In the genomic region with DNA sequence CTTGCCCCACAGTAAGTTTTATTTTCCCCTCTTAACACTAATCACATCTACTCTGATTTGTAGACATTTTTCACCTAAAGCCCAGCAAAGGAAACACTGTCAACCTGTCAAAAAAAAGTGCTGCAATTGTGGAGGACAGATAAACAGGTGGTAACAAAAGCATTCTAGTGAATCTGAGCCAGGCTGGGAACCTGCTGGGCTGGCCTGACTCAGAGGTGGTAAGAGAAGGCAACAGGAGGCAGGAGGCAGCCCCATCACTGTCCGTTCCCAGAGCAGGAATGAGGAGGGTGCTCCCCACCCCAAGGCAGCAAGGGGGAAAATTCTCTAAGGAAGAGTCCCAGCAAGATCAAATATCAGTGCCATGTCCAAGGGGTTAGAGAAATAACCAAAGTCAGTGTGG, we compare ENCODE assay signal across 18 cellular contexts. TPM values are rescaled to one million over a fixed set of nuclear protein-coding genes. Genes with fewer than 3 reads are reported as not detected.
DNase-seq lines count a peak whose midpoint lies in the region; ATAC-seq and TF ChIP-seq lines count a peak whose summit lies in the region.
"Had no signal": no experiment of that assay in that cellular context is flagged by ENCODE, and none has a peak within 500 bp of the region (broad histone marks: within the 10 kb centered on the region; RNA-seq: fewer than 3 reads in every experiment).

No MANE protein-coding gene starts in this region.

- H3K36me3 ChIP-seq in HEK293 (ENCODE audit: control insufficient read depth in 2 of 2, insufficient read depth in 1 of 2, low read length in 2 of 2) (no peaks in the 10 kb centered on the region), suprapubic skin (no peaks in the 10 kb centered on the region)
- H3K36me3 ChIP-seq in naive thymus-derived CD4-positive, alpha-beta T cell (ENCODE audit: control insufficient read depth in 2 of 3, insufficient read depth in 3 of 3, low read length in 3 of 3) = no peaks in the 10 kb centered on the region
- H3K36me3 ChIP-seq: gastroesophageal sphincter, right atrium auricular region had no signal

- H3K27me3 Mint-ChIP-seq in immature natural killer cell (ENCODE audit: low read depth in 3 of 3) (peaks cover 2 to 4% (median 3%) of the 10 kb centered on the region in 3 donors), nephron progenitor cell (ENCODE audit: low read depth, poor library complexity) (peaks cover 6% of the 10 kb centered on the region)
- peaks cover 0 to 31% (median 0%) of the 10 kb centered on the region in 5 donors for H3K27me3 Mint-ChIP-seq in naive thymus-derived CD4-positive, alpha-beta T cell
- H3K27me3 Mint-ChIP-seq: CD4-positive, alpha-beta memory T cell had no signal

- H3K27ac ChIP-seq in HEK293 (ENCODE audit: extremely low read depth, low read depth, low read length) (no peak overlapping the region), caudate nucleus (ENCODE audit: low read depth, low read length) (peak overlapping the region; percentile 7), suprapubic skin (peak overlapping the region; percentile 10)
- no peak overlapping the region for H3K27ac ChIP-seq in naive thymus-derived CD4-positive, alpha-beta T cell (ENCODE audit: low read depth, low read length)
- H3K27ac ChIP-seq: gastroesophageal sphincter, right atrium auricular region had no signal

- H3K27me3 ChIP-seq in suprapubic skin = no peaks in the 10 kb centered on the region
- H3K27me3 ChIP-seq in naive thymus-derived CD4-positive, alpha-beta T cell (ENCODE audit: control insufficient read depth in 2 of 2, insufficient read depth in 2 of 2, low read length in 2 of 2) = no peaks in the 10 kb centered on the region
- H3K27me3 ChIP-seq: gastroesophageal sphincter, right atrium auricular region had no signal

- intact Hi-C loops in naive thymus-derived CD4-positive, alpha-beta T cell (cut with micrococcal nuclease) = no loop called here

- no peak for ATAC-seq in naive thymus-derived CD4-positive, alpha-beta T cell
- ATAC-seq: gastroesophageal sphincter had no signal

- H3K4me3 ChIP-seq in HEK293 (ENCODE audit: low read depth, low read length) (no peak overlapping the region), suprapubic skin (no peak overlapping the region)
- no peak overlapping the region for H3K4me3 ChIP-seq in naive thymus-derived CD4-positive, alpha-beta T cell (ENCODE audit: low read length)
- H3K4me3 ChIP-seq: gastroesophageal sphincter, right atrium auricular region had no signal

- peak in 1 of 61 donors; percentile 50 for DNase-seq in caudate nucleus (lab: John Stamatoyannopoulos, UW)
- DNase-seq in immature natural killer cell = no peak
- no peak for DNase-seq in suprapubic skin (ENCODE audit: low spot score in 2 of 2)
- DNase-seq in activated CD8-positive, alpha-beta memory T cell treated with anti-CD3 and anti-CD28 coated beads, Interleukin-2, amount 50 U/mL, for 48 hours = no peak
- DNase-seq in naive thymus-derived CD4-positive, alpha-beta T cell = no peak
- no peak for DNase-seq in nephron progenitor cell
- DNase-seq: activated CD4-positive, alpha-beta T cell treated with anti-CD3 and anti-CD28 coated beads, Interleukin-2, amount 50 U/mL, for 4 hours; activated CD8-positive, alpha-beta memory T cell treated with anti-CD3 and anti-CD28 coated beads, Interleukin-2, amount 50 U/mL, for 4 hours; activated gamma-delta T cell; CD4-positive, alpha-beta memory T cell; Kasumi-1; kidney; mammary epithelial cell; NCI-H1694 treated with DMSO at 0.1 percent for 48 hours; stimulated activated CD4-positive, alpha-beta T cell treated with anti-CD3 and anti-CD28 coated beads, Interleukin-12 subunit alpha, Interleukin-12 subunit beta, amount 100 ng/mL, for 4 hours had no signal

- WGBS in suprapubic skin = 80% methylated on average over 1 of the region's 1 CpG

- H3K4me1 Mint-ChIP-seq in immature natural killer cell (peaks cover 26 to 29% of the 10 kb centered on the region in 2 donors), nephron progenitor cell (no peaks in the 10 kb centered on the region)
- H3K4me1 Mint-ChIP-seq in naive thymus-derived CD4-positive, alpha-beta T cell = peaks cover 8 to 21% (median 13%) of the 10 kb centered on the region in 7 donors

- TF ChIP-seq EP300 in suprapubic skin (IDR thresholded peaks at IDR 0.05) = no peak

- TF ChIP-seq CTCF in HEK293 (tag by site-specific recombination; IDR thresholded peaks at IDR 0.05) (no peak), suprapubic skin (IDR thresholded peaks at IDR 0.05) (no peak), nephron progenitor cell (IDR thresholded peaks at IDR 0.05) (no peak)

- peaks cover 12% of the 10 kb centered on the region for H3K4me1 ChIP-seq in HEK293 (ENCODE audit: control insufficient read depth, insufficient read depth, low read length)
- H3K4me1 ChIP-seq in suprapubic skin = peaks cover 17% of the 10 kb centered on the region
- peaks cover 8% of the 10 kb centered on the region in 2 donors for H3K4me1 ChIP-seq in naive thymus-derived CD4-positive, alpha-beta T cell (ENCODE audit: control insufficient read depth in 2 of 2, insufficient read depth in 2 of 2, low read length in 2 of 2)

- CTCF ChIA-PET in HEK293 (lab: Yijun Ruan, JAX) = interaction anchor here (1.3 kb wide), 1 partner anchor 262 kb away, joined by 5 read pairs; no protein-coding TSS in a partner anchor
- CTCF ChIA-PET in naive thymus-derived CD4-positive, alpha-beta T cell (lab: Charles Lee) = interaction anchor here (1.1 to 1.3 kb wide), 2 partner anchors 190 to 197 kb away, joined by 3 read pairs; no protein-coding TSS in a partner anchor

- TF ChIP-seq POLR2A in suprapubic skin (IDR thresholded peaks at IDR 0.05) = no peak

- POLR2A ChIA-PET in HEK293 (lab: Yijun Ruan, JAX) = no interaction called here
- POLR2A ChIA-PET in naive thymus-derived CD4-positive, alpha-beta T cell (lab: Charles Lee) = interaction anchor here (1.3 kb wide), 1 partner anchor 11 kb away, joined by 5 read pairs; no protein-coding TSS in a partner anchor

- H3K9me3 Mint-ChIP-seq in immature natural killer cell = no peaks in the 10 kb centered on the region
- peaks cover 0 to 2% (median 0%) of the 10 kb centered on the region in 11 donors for H3K9me3 Mint-ChIP-seq in naive thymus-derived CD4-positive, alpha-beta T cell
- H3K9me3 Mint-ChIP-seq in nephron progenitor cell = no peaks in the 10 kb centered on the region
- H3K9me3 Mint-ChIP-seq: CD4-positive, alpha-beta memory T cell had no signal

- peaks cover 0 to 3% (median 0%) of the 10 kb centered on the region in 3 donors for H3K36me3 Mint-ChIP-seq in immature natural killer cell
- peaks cover 0 to 4% (median 0%) of the 10 kb centered on the region in 5 donors for H3K36me3 Mint-ChIP-seq in naive thymus-derived CD4-positive, alpha-beta T cell
- no peaks in the 10 kb centered on the region for H3K36me3 Mint-ChIP-seq in nephron progenitor cell (ENCODE audit: low read depth)
- H3K36me3 Mint-ChIP-seq: CD4-positive, alpha-beta memory T cell had no signal

- peak overlapping the region; percentile 6 to 69 (median 58) for H3K27ac Mint-ChIP-seq in immature natural killer cell
- H3K27ac Mint-ChIP-seq in naive thymus-derived CD4-positive, alpha-beta T cell = no peak overlapping the region
- no peak overlapping the region for H3K27ac Mint-ChIP-seq in nephron progenitor cell

- H3K4me3 Mint-ChIP-seq in immature natural killer cell (no peak overlapping the region), nephron progenitor cell (no peak overlapping the region)
- peak overlapping the region in 1 of 10 donors; percentile 17 for H3K4me3 Mint-ChIP-seq in naive thymus-derived CD4-positive, alpha-beta T cell
- H3K4me3 Mint-ChIP-seq: CD4-positive, alpha-beta memory T cell had no signal

- no peaks in the 10 kb centered on the region for H3K9me3 ChIP-seq in HEK293 (ENCODE audit: control insufficient read depth, insufficient read depth, low read depth, low read length)
- no peaks in the 10 kb centered on the region for H3K9me3 ChIP-seq in suprapubic skin
- H3K9me3 ChIP-seq in naive thymus-derived CD4-positive, alpha-beta T cell (ENCODE audit: control insufficient read depth in 2 of 3, low read length in 3 of 3) = no peaks in the 10 kb centered on the region
- H3K9me3 ChIP-seq: gastroesophageal sphincter, right atrium auricular region had no signal

TF ChIP-seq in HEK293, 187 proteins besides CTCF, POLR2A, EP300 and RAD21:
- TF ChIP-seq ZNF626 (tag by site-specific recombination; IDR thresholded peaks at IDR 0.05) (no peak), GLIS1 (tag by site-specific recombination; IDR thresholded peaks at IDR 0.05) (0 out of 2 replicates have a peak, but pooled peaks have one; percentile 6)

RNA-seq across cellular contexts. Expression of a gene that starts 19.5 kb away (rescaled TPM):
- 100 to 1,000 TPM in 1 of 3 donors, 10 to 100 TPM in 2; 65.1 to 115 (median 91.4) TPM for polyA plus RNA-seq in immature natural killer cell
- 10 to 100 TPM; 35.2 to 59.8 (median 44.3) TPM for total RNA-seq in suprapubic skin
- total RNA-seq in naive thymus-derived CD4-positive, alpha-beta T cell = 10 to 100 TPM; 38.1 to 92.6 (median 62.4) TPM
- polyA plus RNA-seq in naive thymus-derived CD4-positive, alpha-beta T cell = 10 to 100 TPM; 68.7 to 76.8 TPM

Comparison
In these comparisons a context has a peak if more than half of its experiments do, and no peak if none do; other contexts are left out.
1. H3K27ac ChIP-seq: peak in caudate nucleus (single experiment) and suprapubic skin (single experiment); none in HEK293 (single experiment) and naive thymus-derived CD4-positive, alpha-beta T cell (single experiment).
2. H3K27ac Mint-ChIP-seq: peak in immature natural killer cell (6 of 6); none in naive thymus-derived CD4-positive, alpha-beta T cell (0 of 9) and nephron progenitor cell (single experiment).